ENCODE assay signal across 23 cellular contexts in genomic region chr3:178405456-178405970, GRCh38.
DNase-seq lines count a peak whose midpoint lies in the region; ATAC-seq and TF ChIP-seq lines count a peak whose summit lies in the region.
"Had no signal": no experiment of that assay in that cellular context is flagged by ENCODE, and none has a peak within 500 bp of the region (broad histone marks: within the 10 kb centered on the region; RNA-seq: fewer than 3 reads in every experiment).

No MANE protein-coding gene starts in this region.

- DNase-seq in NCI-H2171 treated with DMSO at 0.1 percent for 48 hours (lab: John Stamatoyannopoulos, UW) (peak; percentile 55), NCI-H2171 (lab: John Stamatoyannopoulos, UW) (no peak), RPMI7951 (ENCODE audit: low read depth) (peak; percentile 20), fibroblast of peridontal ligament (ENCODE audit: extremely low read depth) (peak; percentile 75), sigmoid colon (no peak), NCI-H2107 treated with DMSO at 0.1 percent for 48 hours (lab: John Stamatoyannopoulos, UW; ENCODE audit: unreplicated experiment) (no peak), HuH-7.5 (ENCODE audit: low spot score) (no peak)
- DNase-seq: activated CD8-positive, alpha-beta memory T cell treated with anti-CD3 and anti-CD28 coated beads for 24 hours; activated naive CD4-positive, alpha-beta T cell; activated T-cell treated with anti-CD3 and anti-CD28 coated beads, Interleukin-2, amount 50 U/mL, for 4 hours; C1 segment of cervical spinal cord; GF-D8; kidney; NCI-H1417 treated with DMSO at 0.1 percent for 48 hours; NCI-H774; occipital lobe; OCI-M1; SHP77 treated with DMSO at 0.1 percent for 48 hours; stimulated activated naive CD8-positive, alpha-beta T cell treated with anti-CD3 and anti-CD28 coated beads, Interleukin-15, amount 100 ng/mL, for 72 hours; T-helper 1 cell had no signal

- TF ChIP-seq CTCF in sigmoid colon (IDR thresholded peaks at IDR 0.05) = no peak

- ATAC-seq in GM18861 (IDR thresholded peaks at IDR 0.05; ENCODE audit: unreplicated experiment) = no peak
- ATAC-seq: activated T-cell treated with anti-CD3 and anti-CD28 coated beads, Interleukin-2, amount 50 U/mL, for 4 hours; HCT116; stimulated activated naive CD8-positive, alpha-beta T cell treated with anti-CD3 and anti-CD28 coated beads, Interleukin-15, amount 100 ng/mL, for 72 hours had no signal

- no peak for TF ChIP-seq EP300 in sigmoid colon (IDR thresholded peaks at IDR 0.05)

- peaks cover 0 to 28% (median 25%) of the 10 kb centered on the region in 4 donors for H3K4me1 ChIP-seq in sigmoid colon

- H3K9me3 ChIP-seq in sigmoid colon = no peaks in the 10 kb centered on the region
- H3K9me3 ChIP-seq: tibial nerve had no signal

- peak overlapping the region in 3 of 4 donors; percentile 32 to 58 (median 37) for H3K27ac ChIP-seq in sigmoid colon
- H3K27ac ChIP-seq: tibial nerve had no signal

- 64 to 67% methylated on average over 3 of the region's 3 CpGs for WGBS in sigmoid colon, 2 donors

- no peak overlapping the region for H3K4me3 ChIP-seq in sigmoid colon
- H3K4me3 ChIP-seq: tibial nerve had no signal

- intact Hi-C loops in sigmoid colon (cut with DNase I) = no loop called here

- H3K36me3 ChIP-seq in sigmoid colon = no peaks in the 10 kb centered on the region
- H3K36me3 ChIP-seq: tibial nerve had no signal

- no peak for TF ChIP-seq POLR2A in sigmoid colon (IDR thresholded peaks at IDR 0.05)

- H3K27me3 ChIP-seq in sigmoid colon = no peaks in the 10 kb centered on the region
- H3K27me3 ChIP-seq: tibial nerve had no signal

Comparison
In these comparisons a context has a peak if more than half of its experiments do, and no peak if none do; other contexts are left out.
1. DNase-seq: peak in NCI-H2171 treated with DMSO at 0.1 percent for 48 hours (single experiment), RPMI7951 (single experiment) and fibroblast of peridontal ligament (single experiment); none in NCI-H2171 (single experiment), sigmoid colon (single experiment), NCI-H2107 treated with DMSO at 0.1 percent for 48 hours (single experiment) and HuH-7.5 (single experiment).